8 cellular contexts compared by ENCODE assay signal in the genomic region with DNA sequence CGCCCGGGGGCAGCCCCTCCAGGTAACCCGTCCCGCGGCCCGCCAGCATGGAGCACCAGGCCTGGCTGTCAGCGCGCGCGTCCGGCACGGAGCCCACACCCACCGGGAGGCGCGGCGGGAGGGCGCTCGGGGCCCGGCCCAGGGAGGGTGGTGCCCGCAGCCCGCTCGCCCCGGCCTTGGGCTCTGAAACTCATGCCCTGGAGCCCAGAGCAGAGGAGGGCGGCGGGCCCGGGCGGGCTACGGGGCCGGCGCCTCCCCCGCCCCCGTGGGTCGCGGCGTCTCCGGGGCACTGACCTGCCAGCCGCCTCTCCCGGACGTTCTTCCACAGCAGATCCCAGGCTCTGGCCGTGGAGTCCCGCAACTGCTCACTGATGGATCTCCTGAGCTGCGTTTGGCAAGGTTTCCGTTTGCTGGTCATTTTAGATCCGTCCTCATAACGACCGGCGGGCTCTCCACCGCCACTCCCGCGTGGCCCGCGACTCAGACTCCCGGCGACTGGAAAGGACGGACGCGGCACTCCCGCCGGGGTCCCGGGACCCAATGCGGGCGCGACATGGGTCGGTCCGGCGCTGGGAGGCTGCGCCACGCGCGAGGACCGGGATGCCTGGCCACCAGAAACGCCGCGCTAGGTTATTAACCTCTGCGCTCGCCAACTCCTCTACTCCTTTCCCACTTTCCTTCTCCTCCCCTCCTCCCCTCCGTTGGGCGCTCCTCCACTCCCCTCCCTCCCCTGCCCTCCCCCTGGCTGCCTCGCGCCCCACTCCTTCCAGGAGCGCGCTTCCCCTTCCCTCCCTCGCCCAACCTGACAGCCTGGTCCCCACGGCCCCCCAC.
DNase-seq lines count a peak whose midpoint lies in the region; ATAC-seq and TF ChIP-seq lines count a peak whose summit lies in the region.

No MANE protein-coding gene starts in this region.

- DNase-seq in GM23338 (ENCODE audit: low spot score) (peak; percentile 51), hypothalamus (lab: John Stamatoyannopoulos, UW) (peak in 26 of 51 donors; percentile 7 to 56 (median 36)), retinal pigment epithelial cell (ENCODE audit: low read depth) (no peak), G401 (ENCODE audit: low spot score) (no peak)
- no peak for DNase-seq in activated naive CD8-positive, alpha-beta T cell treated with anti-CD3 and anti-CD28 coated beads for 36 hours
- no peak for DNase-seq in activated T-helper 1 cell treated with anti-CD3 and anti-CD28 coated beads, Interleukin-12 subunit alpha, Interleukin-12 subunit beta, Interleukin-2, Interleukin-4 antibody, amounts not matched to agents 30 ng/mL and 10 ng/mL and 1 ng/mL, durations not matched to agents 14 hours and 24 hours and 36 hours (ENCODE audit: low spot score)
- DNase-seq in activated CD4-positive, CD25-positive, alpha-beta regulatory T cell treated with anti-CD3 and anti-CD28 coated beads, Interleukin-2, amount 50 U/mL, for 72 hours, result no peak
- no peak for DNase-seq in effector memory CD8-positive, alpha-beta T cell

- peak overlapping the region; percentile 82 for H3K4me3 Mint-ChIP-seq in GM23338
- H3K4me3 Mint-ChIP-seq in activated naive CD8-positive, alpha-beta T cell treated with anti-CD3 and anti-CD28 coated beads for 36 hours, result peak overlapping the region; percentile 50
- H3K4me3 Mint-ChIP-seq in activated T-helper 1 cell treated with anti-CD3 and anti-CD28 coated beads, Interleukin-12 subunit alpha, Interleukin-12 subunit beta, Interleukin-2, Interleukin-4 antibody, amounts not matched to agents 30 ng/mL and 10 ng/mL and 1 ng/mL, durations not matched to agents 14 hours and 24 hours and 36 hours, result no peak overlapping the region
- H3K4me3 Mint-ChIP-seq in effector memory CD8-positive, alpha-beta T cell, result no peak overlapping the region

- H3K4me1 ChIP-seq in GM23338 (ENCODE audit: insufficient read depth), result peaks cover 6% of the 10 kb centered on the region; the same call in 1 of the 2 replicates

- no peaks in the 10 kb centered on the region for H4K20me1 ChIP-seq in GM23338 (replicated peaks; ENCODE audit: insufficient read depth)

- no peaks in the 10 kb centered on the region for H3F3A ChIP-seq in GM23338 (replicated peaks; ENCODE audit: low read depth)

- no peak overlapping the region for H3K27ac Mint-ChIP-seq in GM23338
- no peak overlapping the region for H3K27ac Mint-ChIP-seq in activated naive CD8-positive, alpha-beta T cell treated with anti-CD3 and anti-CD28 coated beads for 36 hours
- no peak overlapping the region for H3K27ac Mint-ChIP-seq in activated T-helper 1 cell treated with anti-CD3 and anti-CD28 coated beads, Interleukin-12 subunit alpha, Interleukin-12 subunit beta, Interleukin-2, Interleukin-4 antibody, amounts not matched to agents 30 ng/mL and 10 ng/mL and 1 ng/mL, durations not matched to agents 14 hours and 24 hours and 36 hours
- H3K27ac Mint-ChIP-seq in effector memory CD8-positive, alpha-beta T cell, result no peak overlapping the region

- H3K36me3 Mint-ChIP-seq in GM23338 (ENCODE audit: low read depth), result no peaks in the 10 kb centered on the region; the same call in 2 of the 3 replicates
- H3K36me3 Mint-ChIP-seq in activated naive CD8-positive, alpha-beta T cell treated with anti-CD3 and anti-CD28 coated beads for 36 hours, result no peaks in the 10 kb centered on the region
- no peaks in the 10 kb centered on the region for H3K36me3 Mint-ChIP-seq in activated T-helper 1 cell treated with anti-CD3 and anti-CD28 coated beads, Interleukin-12 subunit alpha, Interleukin-12 subunit beta, Interleukin-2, Interleukin-4 antibody, amounts not matched to agents 30 ng/mL and 10 ng/mL and 1 ng/mL, durations not matched to agents 14 hours and 24 hours and 36 hours (ENCODE audit: low read depth)
- H3K36me3 Mint-ChIP-seq in effector memory CD8-positive, alpha-beta T cell (ENCODE audit: insufficient read depth), result no peaks in the 10 kb centered on the region

- H2AFZ ChIP-seq in GM23338, result peak overlapping the region; percentile 98

- H3K9me2 ChIP-seq in GM23338 (ENCODE audit: insufficient read depth), result peaks cover 3% of the 10 kb centered on the region; the same call in 1 of the 2 replicates

- no peaks in the 10 kb centered on the region for H3K79me2 ChIP-seq in GM23338 (replicated peaks; ENCODE audit: insufficient read depth)

- peak; percentile 80 for ATAC-seq in GM23338
- ATAC-seq in effector memory CD8-positive, alpha-beta T cell (replicated peaks), result no peak

- peaks cover 8% of the 10 kb centered on the region for H3K4me1 Mint-ChIP-seq in GM23338
- H3K4me1 Mint-ChIP-seq in activated naive CD8-positive, alpha-beta T cell treated with anti-CD3 and anti-CD28 coated beads for 36 hours, result peaks cover 2% of the 10 kb centered on the region
- H3K4me1 Mint-ChIP-seq in activated T-helper 1 cell treated with anti-CD3 and anti-CD28 coated beads, Interleukin-12 subunit alpha, Interleukin-12 subunit beta, Interleukin-2, Interleukin-4 antibody, amounts not matched to agents 30 ng/mL and 10 ng/mL and 1 ng/mL, durations not matched to agents 14 hours and 24 hours and 36 hours (ENCODE audit: low read depth), result no peaks in the 10 kb centered on the region
- H3K4me1 Mint-ChIP-seq in effector memory CD8-positive, alpha-beta T cell (ENCODE audit: low read depth in 2 of 2), result peaks cover 0 to 4% of the 10 kb centered on the region in 2 donors

- no peaks in the 10 kb centered on the region for H3K36me3 ChIP-seq in GM23338 (ENCODE audit: insufficient read depth)

- H3K4me3 ChIP-seq in GM23338, result peak overlapping the region; percentile 78
- H3K4me3 ChIP-seq in retinal pigment epithelial cell (ENCODE audit: low read length), result peak overlapping the region; percentile 57

- in situ Hi-C loops in G401 (cut with HindIII; ENCODE audit: low sequenced_read_pairs), result no loop called here

- H3K27me3 Mint-ChIP-seq in GM23338 (ENCODE audit: insufficient read depth, low read depth, poor library complexity), result peaks cover 16% of the 10 kb centered on the region
- peaks cover 66% of the 10 kb centered on the region for H3K27me3 Mint-ChIP-seq in activated naive CD8-positive, alpha-beta T cell treated with anti-CD3 and anti-CD28 coated beads for 36 hours
- peaks cover 45% of the 10 kb centered on the region for H3K27me3 Mint-ChIP-seq in activated T-helper 1 cell treated with anti-CD3 and anti-CD28 coated beads, Interleukin-12 subunit alpha, Interleukin-12 subunit beta, Interleukin-2, Interleukin-4 antibody, amounts not matched to agents 30 ng/mL and 10 ng/mL and 1 ng/mL, durations not matched to agents 14 hours and 24 hours and 36 hours (ENCODE audit: insufficient read depth)
- peaks cover 48 to 65% of the 10 kb centered on the region in 2 donors for H3K27me3 Mint-ChIP-seq in effector memory CD8-positive, alpha-beta T cell

- no peak overlapping the region for H3K27ac ChIP-seq in GM23338 (ENCODE audit: low read depth)

- peak overlapping the region; percentile 84 for H3K4me2 ChIP-seq in GM23338

- H3K9me3 Mint-ChIP-seq in GM23338, result peaks cover 3% of the 10 kb centered on the region; the same call in 2 of the 3 replicates
- no peaks in the 10 kb centered on the region for H3K9me3 Mint-ChIP-seq in activated naive CD8-positive, alpha-beta T cell treated with anti-CD3 and anti-CD28 coated beads for 36 hours
- H3K9me3 Mint-ChIP-seq in activated T-helper 1 cell treated with anti-CD3 and anti-CD28 coated beads, Interleukin-12 subunit alpha, Interleukin-12 subunit beta, Interleukin-2, Interleukin-4 antibody, amounts not matched to agents 30 ng/mL and 10 ng/mL and 1 ng/mL, durations not matched to agents 14 hours and 24 hours and 36 hours, result no peaks in the 10 kb centered on the region
- no peaks in the 10 kb centered on the region for H3K9me3 Mint-ChIP-seq in effector memory CD8-positive, alpha-beta T cell

- peaks cover 31% of the 10 kb centered on the region for H3K27me3 ChIP-seq in GM23338 (ENCODE audit: insufficient read depth)

- intact Hi-C loops in activated T-helper 1 cell treated with anti-CD3 and anti-CD28 coated beads, Interleukin-12 subunit alpha, Interleukin-12 subunit beta, Interleukin-2, Interleukin-4 antibody, amounts not matched to agents 30 ng/mL and 10 ng/mL and 1 ng/mL, durations not matched to agents 14 hours and 24 hours and 36 hours (cut with micrococcal nuclease), result no loop called here

- no peak for TF ChIP-seq CTCF in GM23338 (conservative IDR thresholded peaks at IDR 0.05; ENCODE audit: low read depth in 2 of 2)
- TF ChIP-seq CTCF in retinal pigment epithelial cell (conservative IDR thresholded peaks at IDR 0.05; ENCODE audit: low read depth, low read length), result no peak

TF ChIP-seq in GM23338, 12 proteins besides CTCF, POLR2A, EP300 and RAD21 (continues in another document):
- TF ChIP-seq EZH2 (IDR thresholded peaks at IDR 0.05; ENCODE audit: low read depth, unreplicated experiment) (no peak), EZH2phosphoT487 (IDR thresholded peaks at IDR 0.05; ENCODE audit: unreplicated experiment) (no peak), ETS1 (IDR thresholded peaks at IDR 0.05) (no peak), JUNB (IDR thresholded peaks at IDR 0.05; ENCODE audit: unreplicated experiment) (no peak)

Comparison
In these comparisons a context has a peak if more than half of its experiments do, and no peak if none do; other contexts are left out.
1. DNase-seq: peak in GM23338 (single experiment) and hypothalamus (26 of 51); none in activated naive CD8-positive, alpha-beta T cell treated with anti-CD3 and anti-CD28 coated beads for 36 hours (single experiment), retinal pigment epithelial cell (single experiment), activated T-helper 1 cell treated with anti-CD3 and anti-CD28 coated beads, Interleukin-12 subunit alpha, Interleukin-12 subunit beta, Interleukin-2, Interleukin-4 antibody, amounts not matched to agents 30 ng/mL and 10 ng/mL and 1 ng/mL, durations not matched to agents 14 hours and 24 hours and 36 hours (single experiment), G401 (single experiment), activated CD4-positive, CD25-positive, alpha-beta regulatory T cell treated with anti-CD3 and anti-CD28 coated beads, Interleukin-2, amount 50 U/mL, for 72 hours (single experiment) and effector memory CD8-positive, alpha-beta T cell (0 of 3).
2. H3K4me3 Mint-ChIP-seq: peak in GM23338 (single experiment) and activated naive CD8-positive, alpha-beta T cell treated with anti-CD3 and anti-CD28 coated beads for 36 hours (single experiment); none in activated T-helper 1 cell treated with anti-CD3 and anti-CD28 coated beads, Interleukin-12 subunit alpha, Interleukin-12 subunit beta, Interleukin-2, Interleukin-4 antibody, amounts not matched to agents 30 ng/mL and 10 ng/mL and 1 ng/mL, durations not matched to agents 14 hours and 24 hours and 36 hours (single experiment) and effector memory CD8-positive, alpha-beta T cell (0 of 2).